ENCODE assay signal across 1 cellular context in the genomic region with DNA sequence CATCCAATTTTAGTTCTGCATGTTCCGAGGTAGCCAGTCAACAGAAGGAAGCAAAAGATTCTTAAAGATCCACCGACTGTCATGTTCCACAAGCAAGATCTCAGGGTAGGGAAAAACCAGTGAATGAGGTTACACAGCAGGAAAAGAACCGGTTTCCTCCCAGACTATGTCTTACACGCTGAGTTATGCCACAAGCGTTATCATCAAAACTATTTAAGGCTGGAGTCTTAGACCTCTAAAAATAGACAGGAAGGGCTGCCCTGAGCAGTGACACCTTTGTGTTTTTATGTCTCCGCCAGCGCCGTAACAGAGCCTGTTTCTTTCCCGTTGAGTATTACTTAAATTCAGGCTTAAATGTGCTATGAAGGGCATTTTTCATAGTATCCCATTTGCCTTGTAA.
A peak's percentile ranks its signal among the peaks of the same experiment; 100 is the strongest.
TF ChIP-seq lines count a peak whose summit lies in the region.

No MANE protein-coding gene starts in this region.

TF ChIP-seq in K562, 482 proteins besides CTCF, POLR2A, EP300 and RAD21:
- TF ChIP-seq MEF2A (IDR thresholded peaks at IDR 0.05; ENCODE audit: control insufficient read depth, low read depth, low read length) (peak; percentile 90), SMAD4 (CRISPR knock-in tag; conservative IDR thresholded peaks at IDR 0.05) (peak; percentile 55), MEF2D (tag; conservative IDR thresholded peaks at IDR 0.05; ENCODE audit: low read depth) (peak; percentile 89), SMAD3 (CRISPR knock-in tag; conservative IDR thresholded peaks at IDR 0.05) (no peak), ZSCAN29 (IDR thresholded peaks at IDR 0.05) (peak; percentile 77; the same call in 1 of the 2 replicates), ZNF384 (IDR thresholded peaks at IDR 0.05; ENCODE audit: low read depth, low read length) (no peak), ZNF41 (CRISPR knock-in tag; conservative IDR thresholded peaks at IDR 0.05) (no peak), PHF21A (IDR thresholded peaks at IDR 0.05; ENCODE audit: borderline replicate concordance, low read depth) (no peak), RB1 (IDR thresholded peaks at IDR 0.05; ENCODE audit: low read depth) (no peak)
- TF ChIP-seq, protein P1, sequence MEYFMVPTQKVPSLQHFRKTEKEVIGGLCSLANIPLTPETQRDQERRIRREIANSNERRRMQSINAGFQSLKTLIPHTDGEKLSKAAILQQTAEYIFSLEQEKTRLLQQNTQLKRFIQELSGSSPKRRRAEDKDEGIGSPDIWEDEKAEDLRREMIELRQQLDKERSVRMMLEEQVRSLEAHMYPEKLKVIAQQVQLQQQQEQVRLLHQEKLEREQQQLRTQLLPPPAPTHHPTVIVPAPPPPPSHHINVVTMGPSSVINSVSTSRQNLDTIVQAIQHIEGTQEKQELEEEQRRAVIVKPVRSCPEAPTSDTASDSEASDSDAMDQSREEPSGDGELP (CRISPR knock-in tag; IDR thresholded peaks at IDR 0.05; ENCODE audit: borderline replicate concordance) = no peak
- TF ChIP-seq, protein P2, sequence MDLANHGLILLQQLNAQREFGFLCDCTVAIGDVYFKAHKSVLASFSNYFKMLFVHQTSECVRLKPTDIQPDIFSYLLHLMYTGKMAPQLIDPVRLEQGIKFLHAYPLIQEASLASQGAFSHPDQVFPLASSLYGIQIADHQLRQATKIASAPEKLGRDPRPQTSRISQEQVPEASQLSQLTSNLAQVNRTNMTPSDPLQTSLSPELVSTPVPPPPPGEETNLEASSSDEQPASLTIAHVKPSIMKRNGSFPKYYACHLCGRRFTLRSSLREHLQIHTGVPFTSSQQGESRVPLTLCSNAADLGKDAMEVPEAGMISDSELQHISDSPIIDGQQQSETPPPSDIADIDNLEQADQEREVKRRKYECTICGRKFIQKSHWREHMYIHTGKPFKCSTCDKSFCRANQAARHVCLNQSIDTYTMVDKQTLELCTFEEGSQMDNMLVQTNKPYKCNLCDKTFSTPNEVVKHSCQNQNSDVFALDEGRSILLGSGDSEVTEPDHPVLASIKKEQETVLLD (IDR thresholded peaks at IDR 0.05) = no peak
